Comparison of ENCODE assay signal across 16 cellular contexts in genomic region chr16:31187808-31188189, GRCh38. TPM values are rescaled to one million over a fixed set of nuclear protein-coding genes. Genes with fewer than 3 reads are reported as not detected.
A peak's percentile ranks its signal among the peaks of the same experiment; 100 is the strongest.
DNase-seq lines count a peak whose midpoint lies in the region; ATAC-seq and TF ChIP-seq lines count a peak whose summit lies in the region.
"Had no signal": no experiment of that assay in that cellular context is flagged by ENCODE, and none has a peak within 500 bp of the region (broad histone marks: within the 10 kb centered on the region; RNA-seq: fewer than 3 reads in every experiment).

No MANE protein-coding gene starts in this region.

- peak overlapping the region; percentile 50 for H3K27ac Mint-ChIP-seq in CD4-positive, alpha-beta T cell
- H3K27ac Mint-ChIP-seq in endodermal cell (peak overlapping the region; percentile 69), CD14-positive monocyte (peak overlapping the region in 2 of 7 donors; percentile 36 to 67)

- H3K9me3 Mint-ChIP-seq in CD4-positive, alpha-beta T cell, result no peaks in the 10 kb centered on the region
- H3K9me3 Mint-ChIP-seq in endodermal cell (no peaks in the 10 kb centered on the region), CD14-positive monocyte (no peaks in the 10 kb centered on the region)

- no peaks in the 10 kb centered on the region for H3K9me3 ChIP-seq in CD4-positive, alpha-beta T cell (ENCODE audit: control insufficient read depth, low read length)
- no peaks in the 10 kb centered on the region for H3K9me3 ChIP-seq in endodermal cell (ENCODE audit: control insufficient read depth, low read length)
- H3K9me3 ChIP-seq: SK-N-SH had no signal

- H3K4me3 ChIP-seq in endodermal cell (ENCODE audit: low read length), result no peak overlapping the region

- peaks cover 100% of the 10 kb centered on the region for H3K36me3 Mint-ChIP-seq in CD4-positive, alpha-beta T cell (ENCODE audit: low read depth)
- H3K36me3 Mint-ChIP-seq in endodermal cell (ENCODE audit: low read depth) (peaks cover 98% of the 10 kb centered on the region), CD14-positive monocyte (peaks cover 93 to 100% of the 10 kb centered on the region in 2 donors)

- CTCF ChIA-PET in CD4-positive, alpha-beta T cell (lab: Charles Lee), result no interaction called here

- H3K27me3 ChIP-seq in CD4-positive, alpha-beta T cell (ENCODE audit: control insufficient read depth, insufficient read depth, low read length), result no peaks in the 10 kb centered on the region
- H3K27me3 ChIP-seq in endodermal cell (ENCODE audit: control insufficient read depth, insufficient read depth, low read length, poor library complexity, severe bottlenecking), result no peaks in the 10 kb centered on the region

- peak overlapping the region; percentile 60 for H3K4me3 Mint-ChIP-seq in CD4-positive, alpha-beta T cell
- H3K4me3 Mint-ChIP-seq in endodermal cell (no peak overlapping the region), CD14-positive monocyte (no peak overlapping the region)

- POLR2A ChIA-PET in CD4-positive, alpha-beta T cell (lab: Charles Lee), result interaction anchor here (0.8 to 6.6 kb wide), 5 partner anchors 10 to 46 kb away, joined by 3 to 89 read pairs (median 3); partner anchors contain the start of gene PYCARD

- H3K27me3 Mint-ChIP-seq in CD4-positive, alpha-beta T cell, result no peaks in the 10 kb centered on the region
- H3K27me3 Mint-ChIP-seq in endodermal cell (ENCODE audit: insufficient read depth) (no peaks in the 10 kb centered on the region), CD14-positive monocyte (ENCODE audit: low read depth in 3 of 3) (peaks cover 0 to 2% (median 0%) of the 10 kb centered on the region in 3 donors)

- WGBS in endodermal cell (ENCODE audit: insufficient coverage in 1 of 2, insufficient read length in 1 of 2), 2 experiments, result 96 to 97% methylated on average over 5 to 8 of the region's 8 CpGs

- no peak for ATAC-seq in CD4-positive, alpha-beta T cell (ENCODE audit: poor library complexity)
- ATAC-seq in HG02885 (IDR thresholded peaks at IDR 0.05; ENCODE audit: poor library complexity, unreplicated experiment) (no peak), HG02981 (IDR thresholded peaks at IDR 0.05; ENCODE audit: unreplicated experiment) (no peak)

- intact Hi-C loops in CD4-positive, alpha-beta T cell (cut with DNase I, micrococcal nuclease), result loop anchor here (10.0 kb wide), 3 partner anchors 147 to 677 kb away; no protein-coding TSS in a partner anchor
- intact Hi-C loops in CD14-positive monocyte (cut with micrococcal nuclease), result no loop called here

- no peaks in the 10 kb centered on the region for H3K4me1 ChIP-seq in endodermal cell (ENCODE audit: control insufficient read depth, insufficient read depth, low read length)

- no peak overlapping the region for H3K9ac ChIP-seq in endodermal cell (ENCODE audit: extremely low read depth, low read length, poor library complexity, severe bottlenecking)
- H3K9ac ChIP-seq: SK-N-SH had no signal

- TF ChIP-seq CTCF in CD4-positive, alpha-beta T cell (IDR thresholded peaks at IDR 0.05), result no peak
- peak; percentile 24 for TF ChIP-seq CTCF in endodermal cell (conservative IDR thresholded peaks at IDR 0.05)
- no peak for TF ChIP-seq CTCF in CD14-positive monocyte (IDR thresholded peaks at IDR 0.05)

- no peak overlapping the region for H3K27ac ChIP-seq in CD4-positive, alpha-beta T cell (ENCODE audit: low read depth, low read length)
- H3K27ac ChIP-seq in endodermal cell (ENCODE audit: low read depth, low read length), result no peak overlapping the region
- H3K27ac ChIP-seq: VCaP had no signal

- DNase-seq in CD4-positive, alpha-beta T cell, result no peak
- peak; percentile 50 for DNase-seq in NAMALWA (ENCODE audit: low spot score)
- DNase-seq in endodermal cell, result no peak
- no peak for DNase-seq in CD14-positive monocyte (ENCODE audit: low spot score)
- DNase-seq: Calu3; cortex of kidney; GDM1; hippocampal formation; NCI-H1694; NCI-H446 treated with DMSO at 0.1 percent for 48 hours; SK-N-SH; stimulated activated CD4-positive, alpha-beta T cell treated with anti-CD3 and anti-CD28 coated beads, Interleukin-12 subunit alpha, Interleukin-12 subunit beta, amount 100 ng/mL, for 4 hours had no signal

- H3K36me3 ChIP-seq in endodermal cell (ENCODE audit: control insufficient read depth, insufficient read depth, low read length), result peaks cover 99% of the 10 kb centered on the region

- peaks cover 93% of the 10 kb centered on the region for H3K4me1 Mint-ChIP-seq in CD4-positive, alpha-beta T cell (ENCODE audit: low read depth)
- H3K4me1 Mint-ChIP-seq in endodermal cell, result peaks cover 12% of the 10 kb centered on the region
- peaks cover 40% of the 10 kb centered on the region for H3K4me1 Mint-ChIP-seq in CD14-positive monocyte

RNA-seq across cellular contexts. Expression of gene FUS, which starts 7.9 kb away (rescaled TPM):
- total RNA-seq in CD4-positive, alpha-beta T cell, result 100 to 1,000 TPM; 699 to 733 TPM
- 100 to 1,000 TPM; 698 to 827 TPM for total RNA-seq in endodermal cell
- 472 TPM for polyA plus RNA-seq in endodermal cell (2013, experiment 1 of 2)
- polyA plus RNA-seq in endodermal cell (2013, experiment 2 of 2), result 385 TPM
- 10 to 100 TPM; 54.9 to 78.5 TPM for polyA plus RNA-seq in CD14-positive monocyte

RNA-seq across cellular contexts. Expression of gene PYCARD, which starts 14.8 kb away (rescaled TPM):
- total RNA-seq in CD4-positive, alpha-beta T cell, result 1 to 10 TPM; 8.1 to 8.5 TPM
- total RNA-seq in endodermal cell, result 10 to 100 TPM; 26.3 to 29.8 TPM
- 1.1 TPM for polyA plus RNA-seq in endodermal cell (2013, experiment 1 of 2)
- 0.99 TPM for polyA plus RNA-seq in endodermal cell (2013, experiment 2 of 2)
- 100 to 1,000 TPM; 374 to 400 TPM for polyA plus RNA-seq in CD14-positive monocyte

RNA-seq across cellular contexts. Expression of gene TRIM72, which starts 26.1 kb away (rescaled TPM):
- under 1 TPM in 1 of 2 experiments, not detected in 1; 0.17 TPM for total RNA-seq in CD4-positive, alpha-beta T cell
- under 1 TPM; 0.15 to 0.20 TPM for total RNA-seq in endodermal cell
- polyA plus RNA-seq in endodermal cell (2013, experiment 1 of 2), result not detected
- not detected for polyA plus RNA-seq in endodermal cell (2013, experiment 2 of 2)
- polyA plus RNA-seq in CD14-positive monocyte, result not detected
- total RNA-seq: Calu3 had no signal

RNA-seq across cellular contexts. Expression of gene PYDC1, which starts 29.1 kb away (rescaled TPM):
- total RNA-seq in CD4-positive, alpha-beta T cell, result not detected
- total RNA-seq in endodermal cell, result not detected
- not detected for polyA plus RNA-seq in endodermal cell (2013, experiment 1 of 2)
- polyA plus RNA-seq in endodermal cell (2013, experiment 2 of 2), result not detected
- polyA plus RNA-seq in CD14-positive monocyte, result not detected
- total RNA-seq: aorta, Calu3 had no signal
- polyA plus RNA-seq: aorta, SK-N-SH had no signal

RNA-seq across cellular contexts. Expression of gene PRSS36, which starts 37.9 kb away (rescaled TPM):
- under 1 TPM; 0.33 to 0.56 TPM for total RNA-seq in CD4-positive, alpha-beta T cell
- total RNA-seq in endodermal cell, result under 1 TPM; 0.22 to 0.71 TPM
- polyA plus RNA-seq in endodermal cell (2013, experiment 1 of 2), result 0.46 TPM
- polyA plus RNA-seq in endodermal cell (2013, experiment 2 of 2), result 0.29 TPM
- polyA plus RNA-seq in CD14-positive monocyte, result 1 to 10 TPM; 3.1 to 4.2 TPM

Comparison
In these comparisons a context has a peak if more than half of its experiments do, and no peak if none do; other contexts are left out.
1. intact Hi-C loops: an anchor here in CD4-positive, alpha-beta T cell (10.0 kb wide); none called in CD14-positive monocyte.